In genomic region chr13:21603531-21604448, GRCh38 we compare ENCODE assay signal across 1 cellular context.
A peak's percentile ranks its signal among the peaks of the same experiment; 100 is the strongest.
TF ChIP-seq lines count a peak whose summit lies in the region.

Gene MICU2, minus strand, starts transcription at chr13:21604170. Its CDS starts 22 bp downstream, at chr13:21604148.

TF ChIP-seq in HepG2, 621 proteins besides CTCF, POLR2A, EP300 and RAD21 (continued from another document and continues in another):
- TF ChIP-seq NFAT5 (CRISPR knock-in tag; IDR thresholded peaks at IDR 0.05) (no peak), CENPT (CRISPR knock-in tag; IDR thresholded peaks at IDR 0.05; ENCODE audit: low read depth) (no peak), GTF3A (CRISPR knock-in tag; conservative IDR thresholded peaks at IDR 0.05) (no peak), DDIT3 (CRISPR knock-in tag; IDR thresholded peaks at IDR 0.05) (no peak), ZFYVE20 (CRISPR knock-in tag; IDR thresholded peaks at IDR 0.05; ENCODE audit: borderline replicate concordance, low read depth) (no peak), MTF1 (CRISPR knock-in tag; IDR thresholded peaks at IDR 0.05) (no peak), ZBTB38 (CRISPR knock-in tag; IDR thresholded peaks at IDR 0.05) (peak; percentile 94), DZIP1 (CRISPR knock-in tag; IDR thresholded peaks at IDR 0.05) (peak; percentile 60; the same call in 1 of the 2 replicates), RARG (CRISPR knock-in tag; IDR thresholded peaks at IDR 0.05; ENCODE audit: low read depth) (no peak), ZNF781 (CRISPR knock-in tag; IDR thresholded peaks at IDR 0.05; ENCODE audit: borderline replicate concordance, not compliant biosample characterization) (peak; percentile 42), ZNF7 (CRISPR knock-in tag; IDR thresholded peaks at IDR 0.05) (no peak), ZNF746 (CRISPR knock-in tag; IDR thresholded peaks at IDR 0.05) (no peak), ZNF691 (CRISPR knock-in tag; IDR thresholded peaks at IDR 0.05; ENCODE audit: borderline replicate concordance, low read depth) (peak; percentile 82), BCL3 (CRISPR knock-in tag; IDR thresholded peaks at IDR 0.05) (peak; percentile 73; the same call in 1 of the 2 replicates), ZNF101 (CRISPR knock-in tag; IDR thresholded peaks at IDR 0.05; ENCODE audit: borderline replicate concordance, low read depth) (no peak), ZNF275 (CRISPR knock-in tag; IDR thresholded peaks at IDR 0.05; ENCODE audit: borderline replicate concordance) (no peak), ZNF121 (CRISPR knock-in tag; IDR thresholded peaks at IDR 0.05) (0 out of 2 replicates have a peak, but pooled peaks have one; percentile 17), SSRP1 (CRISPR knock-in tag; IDR thresholded peaks at IDR 0.05) (no peak), ZNF24 (IDR thresholded peaks at IDR 0.05) (no peak; the same call in 1 of the 2 replicates), HMGXB3 (CRISPR knock-in tag; IDR thresholded peaks at IDR 0.05; ENCODE audit: borderline replicate concordance) (no peak; the same call in 1 of the 2 replicates), NFE2L2 (IDR thresholded peaks at IDR 0.05; ENCODE audit: low read length) (no peak), ZNF513 (CRISPR knock-in tag; conservative IDR thresholded peaks at IDR 0.05) (no peak), ZNF83 (CRISPR knock-in tag; IDR thresholded peaks at IDR 0.05; ENCODE audit: borderline replicate concordance) (peak; percentile 59; the same call in 1 of the 2 replicates), SIX1 (CRISPR knock-in tag; IDR thresholded peaks at IDR 0.05; ENCODE audit: borderline replicate concordance) (no peak), SKIL (CRISPR knock-in tag; IDR thresholded peaks at IDR 0.05; ENCODE audit: borderline replicate concordance) (no peak), ZNF562 (CRISPR knock-in tag; IDR thresholded peaks at IDR 0.05; ENCODE audit: borderline replicate concordance) (no peak), ATRX (CRISPR knock-in tag; IDR thresholded peaks at IDR 0.05; ENCODE audit: borderline replicate concordance) (no peak), CREBL2 (CRISPR knock-in tag; IDR thresholded peaks at IDR 0.05; ENCODE audit: borderline replicate concordance) (0 out of 2 replicates have a peak, but pooled peaks have one; percentile 62), SOX13 (IDR thresholded peaks at IDR 0.05) (peak; percentile 15; the same call in 1 of the 2 replicates), SOX13 (CRISPR knock-in tag; conservative IDR thresholded peaks at IDR 0.05 in 1 of 2, IDR thresholded peaks at IDR 0.05 in 1 of 2) (no peak; a peak in 1 of 4 replicates), ZNF546 (CRISPR knock-in tag; conservative IDR thresholded peaks at IDR 0.05) (peak; percentile 85), ZFP41 (CRISPR knock-in tag; IDR thresholded peaks at IDR 0.05; ENCODE audit: borderline replicate concordance) (0 out of 2 replicates have a peak, but pooled peaks have one; percentile 37), ZNF790 (CRISPR knock-in tag; IDR thresholded peaks at IDR 0.05; ENCODE audit: borderline replicate concordance) (peak; percentile 89; the same call in 1 of the 2 replicates), SPEN (CRISPR knock-in tag; IDR thresholded peaks at IDR 0.05; ENCODE audit: low read depth) (peak; percentile 89), TAF15 (IDR thresholded peaks at IDR 0.05; ENCODE audit: low read depth, low read length, poor library complexity, severe bottlenecking) (peak; percentile 38), FOXC1 (CRISPR knock-in tag; IDR thresholded peaks at IDR 0.05; ENCODE audit: borderline replicate concordance) (no peak), ZNF670 (CRISPR knock-in tag; IDR thresholded peaks at IDR 0.05; ENCODE audit: borderline replicate concordance) (peak; percentile 87), MLX (CRISPR knock-in tag; IDR thresholded peaks at IDR 0.05) (no peak)
